4 cellular contexts compared by ENCODE assay signal in the genomic region with DNA sequence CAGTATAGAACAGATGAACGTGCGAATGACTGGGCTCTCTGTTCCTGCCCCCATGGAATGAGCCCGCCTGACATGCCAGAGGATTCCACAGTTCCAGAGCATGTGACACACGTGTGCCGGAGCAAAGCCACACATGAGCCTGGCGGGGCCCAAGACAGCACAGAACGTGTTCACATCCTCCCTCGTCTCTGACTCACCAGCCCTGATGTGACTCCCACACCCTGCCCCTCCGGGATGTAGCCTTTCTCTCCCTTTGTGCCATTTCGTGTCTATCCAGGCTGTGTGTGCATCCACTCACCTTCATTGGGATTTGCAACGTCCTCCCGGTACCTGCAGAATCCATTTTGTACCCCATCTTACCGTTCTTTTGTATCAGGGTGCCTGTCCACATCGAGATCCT. TPM values are rescaled to one million over a fixed set of nuclear protein-coding genes. Genes with fewer than 3 reads are reported as not detected.
"Had no signal": no experiment of that assay in that cellular context is flagged by ENCODE, and none has a peak within 500 bp of the region (broad histone marks: within the 10 kb centered on the region; RNA-seq: fewer than 3 reads in every experiment).

No MANE protein-coding gene starts in this region.

RNA-seq across cellular contexts. Expression of gene GPAT2, which starts 0.8 kb away (rescaled TPM):
- total RNA-seq: LHCN-M2, M059J, MCF 10A, NCI-H460 had no signal
